ENCODE assay signal across 7 cellular contexts in the genomic region with DNA sequence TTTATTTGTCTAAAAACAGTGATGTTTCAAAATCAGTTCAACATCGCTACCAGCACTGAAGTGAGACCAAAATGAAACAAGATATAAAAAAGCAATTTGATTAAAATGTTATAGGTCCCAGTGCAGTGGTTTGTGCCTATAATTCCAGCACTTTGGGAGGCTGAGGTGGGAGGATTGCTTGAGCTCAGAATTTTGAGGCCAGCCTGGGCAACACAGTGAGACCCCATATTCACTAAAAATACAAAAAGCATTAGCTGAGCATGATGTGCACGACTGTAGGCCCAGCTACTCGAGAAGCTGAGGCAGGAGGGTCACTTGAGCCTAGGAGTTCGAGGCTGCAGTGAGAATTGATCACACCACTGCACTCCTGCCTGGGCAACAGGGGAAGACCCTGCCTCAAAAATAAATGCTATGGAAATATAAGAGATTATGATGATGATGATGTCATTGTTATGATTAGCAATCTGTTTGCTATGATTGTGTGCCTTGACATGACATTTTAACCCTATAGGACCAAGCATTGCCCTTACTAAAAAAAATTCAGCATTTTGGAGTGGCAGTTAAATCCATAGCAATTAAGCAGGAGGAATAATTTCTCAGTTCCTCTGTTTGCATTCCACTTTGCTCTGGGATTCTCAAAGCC.
DNase-seq lines count a peak whose midpoint lies in the region; ATAC-seq, FAIRE-seq and TF ChIP-seq lines count a peak whose summit lies in the region.
"Not testable (repeated sequence)": the region's sequence is repeated elsewhere in the genome, so short reads cannot be mapped to it uniquely, and the experiment has no call there.

No MANE protein-coding gene starts in this region.

- intact Hi-C loops in kidney (cut with DNase I), result not testable (repeated sequence)

- not testable (repeated sequence) for H3K9me3 ChIP-seq in kidney (ENCODE audit: control insufficient read depth in 1 of 2, low read length in 2 of 2); neutrophil

- peak; percentile 72 for FAIRE-seq in GM19239 (lab: Jason Lieb, UNC)
- peak; percentile 37 for FAIRE-seq in kidney (lab: Jason Lieb, UNC)

- POLR2A ChIA-PET in activated naive CD8-positive, alpha-beta T cell treated with anti-CD3 and anti-CD28 coated beads, Interleukin-2, amount 10 ng/mL, durations not matched to agents 7 days and 5 days (lab: Charles Lee), result not testable (repeated sequence)

- ATAC-seq in activated naive CD8-positive, alpha-beta T cell treated with anti-CD3 and anti-CD28 coated beads, Interleukin-2, amount 10 ng/mL, durations not matched to agents 7 days and 5 days (ENCODE audit: low read depth); effector memory CD8-positive, alpha-beta T cell (replicated peaks): not testable (repeated sequence)

- H3K4me1 ChIP-seq in kidney (ENCODE audit: control insufficient read depth in 1 of 2, insufficient read depth in 1 of 2, low read depth in 1 of 2, low read length in 2 of 2), result not testable (repeated sequence)
- H3K4me1 ChIP-seq in neutrophil (ENCODE audit: control insufficient read depth in 1 of 2, insufficient read depth in 1 of 2, low read depth in 1 of 2, low read length in 1 of 2), result peaks cover 30 to 33% of the 10 kb centered on the region in 2 experiments

- not testable (repeated sequence) for H3K9ac ChIP-seq in kidney (ENCODE audit: low read length in 2 of 2)

- H3K4me1 Mint-ChIP-seq in activated naive CD8-positive, alpha-beta T cell treated with anti-CD3 and anti-CD28 coated beads, Interleukin-2, amount 10 ng/mL, durations not matched to agents 7 days and 5 days; effector memory CD8-positive, alpha-beta T cell (ENCODE audit: low read depth in 2 of 2): not testable (repeated sequence)

- H3K4me3 Mint-ChIP-seq in activated naive CD8-positive, alpha-beta T cell treated with anti-CD3 and anti-CD28 coated beads, Interleukin-2, amount 10 ng/mL, durations not matched to agents 7 days and 5 days, result peak overlapping the region; percentile 10
- H3K4me3 Mint-ChIP-seq in effector memory CD8-positive, alpha-beta T cell, result peak overlapping the region; percentile 73 to 76

- H3K4me3 ChIP-seq in kidney (ENCODE audit: low read length in 2 of 2); neutrophil (ENCODE audit: low read depth in 1 of 2, low read length in 1 of 2): not testable (repeated sequence)

- not testable (repeated sequence) for H3K27me3 ChIP-seq in neutrophil

- not testable (repeated sequence) for H3K27me3 Mint-ChIP-seq in activated naive CD8-positive, alpha-beta T cell treated with anti-CD3 and anti-CD28 coated beads, Interleukin-2, amount 10 ng/mL, durations not matched to agents 7 days and 5 days; effector memory CD8-positive, alpha-beta T cell

- not testable (repeated sequence) for H3K36me3 Mint-ChIP-seq in activated naive CD8-positive, alpha-beta T cell treated with anti-CD3 and anti-CD28 coated beads, Interleukin-2, amount 10 ng/mL, durations not matched to agents 7 days and 5 days
- H3K36me3 Mint-ChIP-seq in effector memory CD8-positive, alpha-beta T cell (ENCODE audit: insufficient read depth), result peaks cover 63% of the 10 kb centered on the region

- not testable (repeated sequence) for TF ChIP-seq CTCF in 22Rv1 (IDR thresholded peaks at IDR 0.05); VCaP (conservative IDR thresholded peaks at IDR 0.05); kidney (IDR thresholded peaks at IDR 0.05; ENCODE audit: borderline replicate concordance, extremely low read depth, insufficient read depth); neutrophil (IDR thresholded peaks at IDR 0.05)

- not testable (repeated sequence) for H3K9me3 Mint-ChIP-seq in activated naive CD8-positive, alpha-beta T cell treated with anti-CD3 and anti-CD28 coated beads, Interleukin-2, amount 10 ng/mL, durations not matched to agents 7 days and 5 days; effector memory CD8-positive, alpha-beta T cell

- H3K27ac ChIP-seq in 22Rv1, result peak overlapping the region; percentile 87
- peak overlapping the region; percentile 100 for H3K27ac ChIP-seq in VCaP
- not testable (repeated sequence) for H3K27ac ChIP-seq in kidney (ENCODE audit: low read depth in 2 of 2, low read length in 2 of 2)
- peak overlapping the region; percentile 29 for H3K27ac ChIP-seq in neutrophil

- DNase-seq in GM19239 (ENCODE audit: insufficient read length, low spot score); activated naive CD8-positive, alpha-beta T cell treated with anti-CD3 and anti-CD28 coated beads, Interleukin-2, amount 10 ng/mL, durations not matched to agents 7 days and 5 days; effector memory CD8-positive, alpha-beta T cell; kidney: not testable (repeated sequence)

- H3K27ac Mint-ChIP-seq in activated naive CD8-positive, alpha-beta T cell treated with anti-CD3 and anti-CD28 coated beads, Interleukin-2, amount 10 ng/mL, durations not matched to agents 7 days and 5 days, result not testable (repeated sequence)
- H3K27ac Mint-ChIP-seq in effector memory CD8-positive, alpha-beta T cell, result peak overlapping the region in 1 of 2 donors; percentile 32

- H3K36me3 ChIP-seq in kidney (ENCODE audit: control insufficient read depth in 1 of 2, insufficient read depth in 2 of 2, low read length in 2 of 2); neutrophil: not testable (repeated sequence)
